1 cellular context compared by ENCODE assay signal in genomic region chr15:52658955-52659354, GRCh38.
TF ChIP-seq lines count a peak whose summit lies in the region.

No MANE protein-coding gene starts in this region.

TF ChIP-seq in GM12878, 131 proteins besides CTCF, POLR2A, EP300 and RAD21 (continued from another document):
- TF ChIP-seq CUX1 (IDR thresholded peaks at IDR 0.05; ENCODE audit: insufficient replicate concordance, low read depth, low read length) (no peak), MEF2A (IDR thresholded peaks at IDR 0.05; ENCODE audit: insufficient read depth, low read depth, low read length) (no peak), POU2F2 (IDR thresholded peaks at IDR 0.05; ENCODE audit: borderline replicate concordance, low read depth, low read length) (no peak), MEF2B (IDR thresholded peaks at IDR 0.05; ENCODE audit: partially characterized antibody, poor library complexity, severe bottlenecking) (no peak), USF1 (IDR thresholded peaks at IDR 0.05; ENCODE audit: borderline replicate concordance, extremely low read length, insufficient read depth, low read depth, low read length) (no peak), CBX5 (IDR thresholded peaks at IDR 0.05; ENCODE audit: low read depth) (no peak), SUZ12 (IDR thresholded peaks at IDR 0.05; ENCODE audit: unreplicated experiment) (no peak), NRF1 (conservative IDR thresholded peaks at IDR 0.05; ENCODE audit: low read depth, low read length) (no peak), ZNF217 (IDR thresholded peaks at IDR 0.05) (no peak), EED (IDR thresholded peaks at IDR 0.05; ENCODE audit: low read depth) (no peak), ZBTB11 (CRISPR knock-in tag; IDR thresholded peaks at IDR 0.05) (no peak), ZSCAN29 (IDR thresholded peaks at IDR 0.05) (no peak), PML (IDR thresholded peaks at IDR 0.05; ENCODE audit: low read length) (no peak), JUNB (IDR thresholded peaks at IDR 0.05) (peak; percentile 56), TAF1 (IDR thresholded peaks at IDR 0.05; ENCODE audit: borderline replicate concordance, low read depth, low read length) (no peak), RUNX3 (IDR thresholded peaks at IDR 0.05; ENCODE audit: low read length) (peak; percentile 83), ZNF622 (IDR thresholded peaks at IDR 0.05) (no peak), RBBP5 (conservative IDR thresholded peaks at IDR 0.05) (no peak), CEBPZ (IDR thresholded peaks at IDR 0.05; ENCODE audit: low read depth, low read length) (no peak), RFX5 (IDR thresholded peaks at IDR 0.05; ENCODE audit: low read depth, low read length) (peak; percentile 48; the same call in 1 of the 2 replicates)
TF ChIP-seq in GM12878: peak in this region for 8.
